In genomic region chr4:72194453-72194852, GRCh38 we compare ENCODE assay signal across 8 cellular contexts.
"Had no signal": no experiment of that assay in that cellular context is flagged by ENCODE, and none has a peak within 500 bp of the region (broad histone marks: within the 10 kb centered on the region; RNA-seq: fewer than 3 reads in every experiment).

No MANE protein-coding gene starts in this region.

- H3K4me1 ChIP-seq: HAP-1 had no signal

- H3K9me3 ChIP-seq: HAP-1 had no signal

- H3K9ac ChIP-seq: GM23248 had no signal

- H3K36me3 ChIP-seq: HAP-1 had no signal

- H3K4me3 ChIP-seq: GM23248, GM23338, HAP-1 had no signal

- DNase-seq: GM23248, GOT3, H7, H9, HCEC 1CT, HFFc6 had no signal

- H3K4me2 ChIP-seq: GM23338 had no signal

- H3K27ac ChIP-seq: GM23248 had no signal

- H2AFZ ChIP-seq: GM23248, GM23338 had no signal
